Comparison of ENCODE assay signal across 21 cellular contexts in genomic region chr3:19808834-19809233, GRCh38.
"Had no signal": no experiment of that assay in that cellular context is flagged by ENCODE, and none has a peak within 500 bp of the region (broad histone marks: within the 10 kb centered on the region; RNA-seq: fewer than 3 reads in every experiment).

No MANE protein-coding gene starts in this region.

- FAIRE-seq: colon, endothelial cell of umbilical vein, frontal cortex, kidney had no signal

- ATAC-seq: foreskin keratinocyte, gastroesophageal sphincter, left lung, lower lobe of right lung had no signal

- H3K4me3 ChIP-seq: coronary artery, dorsolateral prefrontal cortex, esophagus muscularis mucosa, gastroesophageal sphincter, heart left ventricle, left lung, lower lobe of right lung had no signal

- H3K4me1 Mint-ChIP-seq: immature natural killer cell had no signal

- H3K36me3 ChIP-seq: esophagus muscularis mucosa, gastroesophageal sphincter, heart left ventricle, left lung, lower lobe of right lung had no signal

- H3K36me3 Mint-ChIP-seq: immature natural killer cell had no signal

- H3K27ac ChIP-seq: coronary artery, dorsolateral prefrontal cortex, esophagus muscularis mucosa, foreskin keratinocyte, gastroesophageal sphincter, left lung, lower lobe of right lung had no signal

- H3K27ac Mint-ChIP-seq: immature natural killer cell had no signal

- H3K4me3 Mint-ChIP-seq: immature natural killer cell had no signal

- DNase-seq: dermis blood vessel endothelial cell; dorsolateral prefrontal cortex; effector CD4-positive, alpha-beta T cell; effector memory CD4-positive, alpha-beta T cell; foreskin keratinocyte; heart left ventricle; hippocampal formation; immature natural killer cell; islet precursor cell; kidney; kidney glomerular epithelial cell; left lung; lower lobe of right lung; mesenchymal stem cell; midbrain had no signal

- H3K27me3 ChIP-seq: dorsolateral prefrontal cortex, esophagus muscularis mucosa, foreskin keratinocyte, gastroesophageal sphincter, heart left ventricle, left lung had no signal

- H3K4me1 ChIP-seq: esophagus muscularis mucosa, foreskin keratinocyte, gastroesophageal sphincter, left lung, lower lobe of right lung had no signal
